ENCODE assay signal across 1 cellular context in the genomic region with DNA sequence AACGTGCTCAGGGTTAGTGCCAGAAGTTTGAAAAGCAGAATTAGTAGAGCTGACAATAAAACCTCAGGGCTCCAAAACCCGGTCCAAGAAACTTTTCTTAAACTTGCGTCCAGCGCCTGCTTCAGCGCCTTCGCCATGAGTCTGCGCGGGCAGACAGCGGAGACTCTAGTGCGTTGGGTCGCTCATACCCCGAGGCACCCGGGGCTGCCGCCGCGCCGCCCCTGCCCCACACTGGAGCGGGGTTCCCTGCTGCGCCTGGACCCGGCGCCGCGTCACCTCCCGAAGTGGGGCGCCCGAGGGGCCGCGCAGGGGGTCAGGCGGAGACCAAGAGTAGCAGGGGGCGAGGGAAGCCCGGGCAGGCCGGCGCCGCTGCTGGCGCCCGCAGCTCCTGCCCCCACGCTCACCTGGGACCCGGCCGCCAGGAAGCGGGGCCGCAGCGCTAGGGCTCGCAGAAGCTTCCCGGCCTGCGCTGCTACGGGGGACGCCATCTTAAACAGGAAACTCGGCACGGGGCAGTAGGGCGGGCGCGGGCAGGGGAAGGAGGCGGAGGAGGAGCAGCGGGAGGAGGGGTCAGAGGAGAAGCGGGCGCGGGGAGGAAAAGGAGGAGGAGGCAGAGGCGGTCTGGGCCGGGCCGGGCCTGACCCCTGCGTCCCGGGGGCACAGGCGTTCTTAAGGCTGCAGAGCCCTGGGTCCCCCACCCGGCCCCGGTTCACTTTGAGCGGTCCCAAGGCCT.
TF ChIP-seq lines count a peak whose summit lies in the region.

A gene with protein sequence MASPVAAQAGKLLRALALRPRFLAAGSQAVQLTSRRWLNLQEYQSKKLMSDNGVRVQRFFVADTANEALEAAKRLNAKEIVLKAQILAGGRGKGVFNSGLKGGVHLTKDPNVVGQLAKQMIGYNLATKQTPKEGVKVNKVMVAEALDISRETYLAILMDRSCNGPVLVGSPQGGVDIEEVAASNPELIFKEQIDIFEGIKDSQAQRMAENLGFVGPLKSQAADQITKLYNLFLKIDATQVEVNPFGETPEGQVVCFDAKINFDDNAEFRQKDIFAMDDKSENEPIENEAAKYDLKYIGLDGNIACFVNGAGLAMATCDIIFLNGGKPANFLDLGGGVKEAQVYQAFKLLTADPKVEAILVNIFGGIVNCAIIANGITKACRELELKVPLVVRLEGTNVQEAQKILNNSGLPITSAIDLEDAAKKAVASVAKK (minus strand): TSS at position 514 of the 733 bp plus-strand sequence. CDS start 26 bp downstream, at position 488.

TF ChIP-seq in HEK293, 187 proteins besides CTCF, POLR2A, EP300 and RAD21 (continued from another document):
- TF ChIP-seq, protein P1, sequence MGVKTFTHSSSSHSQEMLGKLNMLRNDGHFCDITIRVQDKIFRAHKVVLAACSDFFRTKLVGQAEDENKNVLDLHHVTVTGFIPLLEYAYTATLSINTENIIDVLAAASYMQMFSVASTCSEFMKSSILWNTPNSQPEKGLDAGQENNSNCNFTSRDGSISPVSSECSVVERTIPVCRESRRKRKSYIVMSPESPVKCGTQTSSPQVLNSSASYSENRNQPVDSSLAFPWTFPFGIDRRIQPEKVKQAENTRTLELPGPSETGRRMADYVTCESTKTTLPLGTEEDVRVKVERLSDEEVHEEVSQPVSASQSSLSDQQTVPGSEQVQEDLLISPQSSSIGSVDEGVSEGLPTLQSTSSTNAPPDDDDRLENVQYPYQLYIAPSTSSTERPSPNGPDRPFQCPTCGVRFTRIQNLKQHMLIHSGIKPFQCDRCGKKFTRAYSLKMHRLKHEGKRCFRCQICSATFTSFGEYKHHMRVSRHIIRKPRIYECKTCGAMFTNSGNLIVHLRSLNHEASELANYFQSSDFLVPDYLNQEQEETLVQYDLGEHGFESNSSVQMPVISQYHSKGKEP (tag by site-specific recombination; IDR thresholded peaks at IDR 0.05), result no peak
- TF ChIP-seq SP3 (tag by site-specific recombination; IDR thresholded peaks at IDR 0.05) (peak; percentile 86), ZNF596 (tag by site-specific recombination; IDR thresholded peaks at IDR 0.05) (no peak), GLIS1 (tag by site-specific recombination; IDR thresholded peaks at IDR 0.05) (peak; percentile 83), KLF8 (tag by site-specific recombination; IDR thresholded peaks at IDR 0.05) (peak; percentile 64; the same call in 1 of the 2 replicates), ZNF146 (tag by site-specific recombination; IDR thresholded peaks at IDR 0.05) (no peak), ZNF558 (tag by site-specific recombination; IDR thresholded peaks at IDR 0.05) (no peak), HOXC10 (CRISPR knock-in tag; IDR thresholded peaks at IDR 0.05) (no peak), PRDM6 (tag by site-specific recombination; IDR thresholded peaks at IDR 0.05) (no peak), KLF1 (tag by site-specific recombination; IDR thresholded peaks at IDR 0.05) (peak; percentile 40), ZIC2 (tag by site-specific recombination; IDR thresholded peaks at IDR 0.05) (peak; percentile 84), ZNF48 (tag by site-specific recombination; IDR thresholded peaks at IDR 0.05) (no peak), ZNF610 (tag by site-specific recombination; IDR thresholded peaks at IDR 0.05; ENCODE audit: borderline replicate concordance) (no peak), ZNF529 (tag by site-specific recombination; IDR thresholded peaks at IDR 0.05; ENCODE audit: insufficient replicate concordance) (no peak), SCRT1 (tag by site-specific recombination; IDR thresholded peaks at IDR 0.05; ENCODE audit: borderline replicate concordance) (no peak), ZNF404 (tag by site-specific recombination; IDR thresholded peaks at IDR 0.05) (no peak), ZNF302 (tag by site-specific recombination; IDR thresholded peaks at IDR 0.05; ENCODE audit: low read depth) (no peak), ZNF132 (tag by site-specific recombination; IDR thresholded peaks at IDR 0.05; ENCODE audit: borderline replicate concordance) (no peak), TSHZ1 (tag by site-specific recombination; IDR thresholded peaks at IDR 0.05; ENCODE audit: borderline replicate concordance) (no peak), YY1 (tag by site-specific recombination; IDR thresholded peaks at IDR 0.05) (peak; percentile 66), ZNF426 (tag by site-specific recombination; IDR thresholded peaks at IDR 0.05) (no peak), ZBTB20 (tag by site-specific recombination; IDR thresholded peaks at IDR 0.05) (peak; percentile 85), PRDM1 (tag by site-specific recombination; IDR thresholded peaks at IDR 0.05) (no peak), ZNF76 (tag by site-specific recombination; IDR thresholded peaks at IDR 0.05; ENCODE audit: borderline replicate concordance, low read depth) (peak; percentile 64; the same call in 1 of the 2 replicates), KLF16 (tag by site-specific recombination; IDR thresholded peaks at IDR 0.05) (0 out of 2 replicates have a peak, but pooled peaks have one; percentile 16), GLIS2 (tag by site-specific recombination; IDR thresholded peaks at IDR 0.05) (peak; percentile 90), ZNF24 (tag by site-specific recombination; IDR thresholded peaks at IDR 0.05) (no peak), ZNF843 (tag by site-specific recombination; IDR thresholded peaks at IDR 0.05) (no peak), HOXA7 (CRISPR knock-in tag; IDR thresholded peaks at IDR 0.05; ENCODE audit: borderline replicate concordance) (no peak), ZNF561 (tag by site-specific recombination; IDR thresholded peaks at IDR 0.05; ENCODE audit: borderline replicate concordance) (0 out of 2 replicates have a peak, but pooled peaks have one; percentile 49), SP2 (tag by site-specific recombination; IDR thresholded peaks at IDR 0.05) (peak; percentile 80), ZNF350 (tag by site-specific recombination; IDR thresholded peaks at IDR 0.05) (no peak), ZBTB1 (tag by site-specific recombination; IDR thresholded peaks at IDR 0.05) (no peak), ZBTB8A (tag by site-specific recombination; IDR thresholded peaks at IDR 0.05) (peak; percentile 54), FEZF1 (tag by site-specific recombination; IDR thresholded peaks at IDR 0.05) (no peak)
- TF ChIP-seq, protein P2, sequence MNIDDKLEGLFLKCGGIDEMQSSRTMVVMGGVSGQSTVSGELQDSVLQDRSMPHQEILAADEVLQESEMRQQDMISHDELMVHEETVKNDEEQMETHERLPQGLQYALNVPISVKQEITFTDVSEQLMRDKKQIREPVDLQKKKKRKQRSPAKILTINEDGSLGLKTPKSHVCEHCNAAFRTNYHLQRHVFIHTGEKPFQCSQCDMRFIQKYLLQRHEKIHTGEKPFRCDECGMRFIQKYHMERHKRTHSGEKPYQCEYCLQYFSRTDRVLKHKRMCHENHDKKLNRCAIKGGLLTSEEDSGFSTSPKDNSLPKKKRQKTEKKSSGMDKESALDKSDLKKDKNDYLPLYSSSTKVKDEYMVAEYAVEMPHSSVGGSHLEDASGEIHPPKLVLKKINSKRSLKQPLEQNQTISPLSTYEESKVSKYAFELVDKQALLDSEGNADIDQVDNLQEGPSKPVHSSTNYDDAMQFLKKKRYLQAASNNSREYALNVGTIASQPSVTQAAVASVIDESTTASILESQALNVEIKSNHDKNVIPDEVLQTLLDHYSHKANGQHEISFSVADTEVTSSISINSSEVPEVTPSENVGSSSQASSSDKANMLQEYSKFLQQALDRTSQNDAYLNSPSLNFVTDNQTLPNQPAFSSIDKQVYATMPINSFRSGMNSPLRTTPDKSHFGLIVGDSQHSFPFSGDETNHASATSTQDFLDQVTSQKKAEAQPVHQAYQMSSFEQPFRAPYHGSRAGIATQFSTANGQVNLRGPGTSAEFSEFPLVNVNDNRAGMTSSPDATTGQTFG (tag by site-specific recombination; IDR thresholded peaks at IDR 0.05; ENCODE audit: borderline replicate concordance), result no peak
- TF ChIP-seq, protein P3, sequence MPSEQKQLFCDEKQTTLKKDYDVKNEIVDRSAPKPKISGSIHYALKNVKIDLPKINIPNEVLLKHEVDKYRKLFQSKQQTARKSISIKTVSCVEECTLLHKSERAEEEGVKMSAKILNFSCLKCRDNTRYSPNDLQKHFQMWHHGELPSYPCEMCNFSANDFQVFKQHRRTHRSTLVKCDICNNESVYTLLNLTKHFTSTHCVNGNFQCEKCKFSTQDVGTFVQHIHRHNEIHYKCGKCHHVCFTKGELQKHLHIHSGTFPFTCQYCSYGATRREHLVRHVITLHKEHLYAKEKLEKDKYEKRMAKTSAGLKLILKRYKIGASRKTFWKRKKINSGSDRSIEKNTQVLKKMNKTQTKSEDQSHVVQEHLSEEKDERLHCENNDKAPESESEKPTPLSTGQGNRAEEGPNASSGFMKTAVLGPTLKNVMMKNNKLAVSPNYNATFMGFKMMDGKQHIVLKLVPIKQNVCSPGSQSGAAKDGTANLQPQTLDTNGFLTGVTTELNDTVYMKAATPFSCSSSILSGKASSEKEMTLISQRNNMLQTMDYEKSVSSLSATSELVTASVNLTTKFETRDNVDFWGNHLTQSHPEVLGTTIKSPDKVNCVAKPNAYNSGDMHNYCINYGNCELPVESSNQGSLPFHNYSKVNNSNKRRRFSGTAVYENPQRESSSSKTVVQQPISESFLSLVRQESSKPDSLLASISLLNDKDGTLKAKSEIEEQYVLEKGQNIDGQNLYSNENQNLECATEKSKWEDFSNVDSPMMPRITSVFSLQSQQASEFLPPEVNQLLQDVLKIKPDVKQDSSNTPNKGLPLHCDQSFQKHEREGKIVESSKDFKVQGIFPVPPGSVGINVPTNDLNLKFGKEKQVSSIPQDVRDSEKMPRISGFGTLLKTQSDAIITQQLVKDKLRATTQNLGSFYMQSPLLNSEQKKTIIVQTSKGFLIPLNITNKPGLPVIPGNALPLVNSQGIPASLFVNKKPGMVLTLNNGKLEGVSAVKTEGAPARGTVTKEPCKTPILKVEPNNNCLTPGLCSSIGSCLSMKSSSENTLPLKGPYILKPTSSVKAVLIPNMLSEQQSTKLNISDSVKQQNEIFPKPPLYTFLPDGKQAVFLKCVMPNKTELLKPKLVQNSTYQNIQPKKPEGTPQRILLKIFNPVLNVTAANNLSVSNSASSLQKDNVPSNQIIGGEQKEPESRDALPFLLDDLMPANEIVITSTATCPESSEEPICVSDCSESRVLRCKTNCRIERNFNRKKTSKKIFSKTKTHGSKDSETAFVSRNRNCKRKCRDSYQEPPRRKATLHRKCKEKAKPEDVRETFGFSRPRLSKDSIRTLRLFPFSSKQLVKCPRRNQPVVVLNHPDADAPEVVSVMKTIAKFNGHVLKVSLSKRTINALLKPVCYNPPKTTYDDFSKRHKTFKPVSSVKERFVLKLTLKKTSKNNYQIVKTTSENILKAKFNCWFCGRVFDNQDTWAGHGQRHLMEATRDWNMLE (tag by site-specific recombination; conservative IDR thresholded peaks at IDR 0.05; ENCODE audit: low read depth), result peak; percentile 41
- TF ChIP-seq, protein P4, sequence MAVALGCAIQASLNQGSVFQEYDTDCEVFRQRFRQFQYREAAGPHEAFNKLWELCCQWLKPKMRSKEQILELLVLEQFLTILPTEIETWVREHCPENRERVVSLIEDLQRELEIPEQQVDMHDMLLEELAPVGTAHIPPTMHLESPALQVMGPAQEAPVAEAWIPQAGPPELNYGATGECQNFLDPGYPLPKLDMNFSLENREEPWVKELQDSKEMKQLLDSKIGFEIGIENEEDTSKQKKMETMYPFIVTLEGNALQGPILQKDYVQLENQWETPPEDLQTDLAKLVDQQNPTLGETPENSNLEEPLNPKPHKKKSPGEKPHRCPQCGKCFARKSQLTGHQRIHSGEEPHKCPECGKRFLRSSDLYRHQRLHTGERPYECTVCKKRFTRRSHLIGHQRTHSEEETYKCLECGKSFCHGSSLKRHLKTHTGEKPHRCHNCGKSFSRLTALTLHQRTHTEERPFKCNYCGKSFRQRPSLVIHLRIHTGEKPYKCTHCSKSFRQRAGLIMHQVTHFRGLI (tag by site-specific recombination; IDR thresholded peaks at IDR 0.05), result no peak; the same call in 1 of the 2 replicates
